15 cellular contexts compared by ENCODE assay signal in the genomic region with DNA sequence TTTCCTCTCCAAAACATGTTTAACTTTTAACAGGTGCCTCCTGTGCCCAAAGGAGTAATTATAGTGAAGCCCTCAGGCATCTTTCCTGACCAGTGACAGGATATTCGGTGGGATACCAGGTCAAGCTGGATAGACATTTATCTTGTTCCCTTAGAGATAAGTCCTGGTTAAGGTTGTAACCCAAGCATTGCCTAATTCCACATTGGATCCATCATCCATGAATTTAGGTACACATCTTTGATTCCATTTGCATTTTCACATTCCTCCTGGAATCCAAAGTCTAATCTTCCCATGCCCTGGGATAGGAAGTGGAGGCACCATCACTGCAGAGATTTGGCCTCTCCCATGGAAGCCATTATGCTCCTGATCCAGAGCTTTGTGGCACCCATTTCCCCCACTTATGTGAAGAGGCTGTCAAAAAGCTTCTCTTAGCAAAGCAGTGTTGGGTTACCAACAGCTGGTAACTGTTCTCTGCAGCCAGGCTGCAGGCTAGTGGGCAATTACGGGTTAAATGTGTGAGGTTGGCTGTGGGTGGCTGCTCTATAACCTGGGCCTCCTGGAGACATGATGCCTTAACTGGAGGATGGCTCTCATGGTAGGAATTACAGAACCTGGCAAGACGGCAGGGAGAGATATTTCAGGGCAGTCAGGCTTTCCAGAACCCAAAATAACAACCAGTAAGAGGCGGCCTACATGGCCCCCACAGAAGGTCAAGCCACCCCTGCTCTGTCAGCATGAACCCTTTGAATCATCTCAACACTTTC.
DNase-seq lines count a peak whose midpoint lies in the region; ATAC-seq and TF ChIP-seq lines count a peak whose summit lies in the region.
"Had no signal": no experiment of that assay in that cellular context is flagged by ENCODE, and none has a peak within 500 bp of the region (broad histone marks: within the 10 kb centered on the region; RNA-seq: fewer than 3 reads in every experiment).

No MANE protein-coding gene starts in this region.

- DNase-seq in left ventricle myocardium superior (no peak), right atrium auricular region (ENCODE audit: low spot score) (no peak), amniotic epithelial cell (ENCODE audit: low read depth) (peak; percentile 37), myocyte (ENCODE audit: low read depth) (peak; percentile 76), activated gamma-delta T cell (lab: John Stamatoyannopoulos, UW) (no peak), esophagus squamous epithelium (lab: John Stamatoyannopoulos, UW) (no peak)
- DNase-seq: Caco-2, NCI-H1436 treated with DMSO at 0.1 percent for 48 hours, NCI-H446 treated with DMSO at 0.1 percent for 48 hours, NCI-H774 had no signal

- H3K27ac ChIP-seq in right atrium auricular region (peak overlapping the region in 1 of 2 donors; percentile 32), esophagus squamous epithelium (peak overlapping the region in 2 of 4 donors; percentile 28)
- H3K27ac ChIP-seq: A549, C4-2B, GM23248 had no signal

- no peak overlapping the region for H3K4me3 ChIP-seq in right atrium auricular region
- no peak overlapping the region for H3K4me3 ChIP-seq in esophagus squamous epithelium
- H3K4me3 ChIP-seq: A549, GM23248 had no signal

- H3K9me3 ChIP-seq in right atrium auricular region (peaks cover 0 to 10% of the 10 kb centered on the region in 2 donors), esophagus squamous epithelium (peaks cover 0 to 3% (median 0%) of the 10 kb centered on the region in 3 donors)
- H3K9me3 ChIP-seq: A549, Caco-2 had no signal

- H3K27me3 ChIP-seq in right atrium auricular region (no peaks in the 10 kb centered on the region), esophagus squamous epithelium (no peaks in the 10 kb centered on the region)

- no peak for TF ChIP-seq CTCF in right atrium auricular region (IDR thresholded peaks at IDR 0.05)
- no peak for TF ChIP-seq CTCF in esophagus squamous epithelium (IDR thresholded peaks at IDR 0.05)

- peak; percentile 69 for ATAC-seq in left ventricle myocardium superior
- no peak for ATAC-seq in GM21515 (IDR thresholded peaks at IDR 0.05; ENCODE audit: unreplicated experiment)
- ATAC-seq in HG03521 (IDR thresholded peaks at IDR 0.05; ENCODE audit: unreplicated experiment), result no peak

- 40 to 49% methylated on average over 3 of the region's 4 CpGs for WGBS in esophagus squamous epithelium, 2 donors

- intact Hi-C loops in left ventricle myocardium superior (cut with micrococcal nuclease) (no loop called here), esophagus squamous epithelium (cut with DNase I) (no loop called here)

- H3K36me3 ChIP-seq in right atrium auricular region, result no peaks in the 10 kb centered on the region
- H3K36me3 ChIP-seq in esophagus squamous epithelium, result no peaks in the 10 kb centered on the region

- TF ChIP-seq POLR2A in esophagus squamous epithelium (IDR thresholded peaks at IDR 0.05), result no peak

- H3K4me1 ChIP-seq in right atrium auricular region (peaks cover 0 to 4% of the 10 kb centered on the region in 2 donors), esophagus squamous epithelium (peaks cover 0 to 43% (median 11%) of the 10 kb centered on the region in 3 donors)
- H3K4me1 ChIP-seq: A549, Caco-2 had no signal

Comparison
In these comparisons a context has a peak if more than half of its experiments do, and no peak if none do; other contexts are left out.
1. DNase-seq: peak in amniotic epithelial cell (single experiment) and myocyte (single experiment); none in left ventricle myocardium superior (single experiment), right atrium auricular region (single experiment), activated gamma-delta T cell (single experiment) and esophagus squamous epithelium (single experiment).